Comparison of ENCODE assay signal across 9 cellular contexts in the genomic region with DNA sequence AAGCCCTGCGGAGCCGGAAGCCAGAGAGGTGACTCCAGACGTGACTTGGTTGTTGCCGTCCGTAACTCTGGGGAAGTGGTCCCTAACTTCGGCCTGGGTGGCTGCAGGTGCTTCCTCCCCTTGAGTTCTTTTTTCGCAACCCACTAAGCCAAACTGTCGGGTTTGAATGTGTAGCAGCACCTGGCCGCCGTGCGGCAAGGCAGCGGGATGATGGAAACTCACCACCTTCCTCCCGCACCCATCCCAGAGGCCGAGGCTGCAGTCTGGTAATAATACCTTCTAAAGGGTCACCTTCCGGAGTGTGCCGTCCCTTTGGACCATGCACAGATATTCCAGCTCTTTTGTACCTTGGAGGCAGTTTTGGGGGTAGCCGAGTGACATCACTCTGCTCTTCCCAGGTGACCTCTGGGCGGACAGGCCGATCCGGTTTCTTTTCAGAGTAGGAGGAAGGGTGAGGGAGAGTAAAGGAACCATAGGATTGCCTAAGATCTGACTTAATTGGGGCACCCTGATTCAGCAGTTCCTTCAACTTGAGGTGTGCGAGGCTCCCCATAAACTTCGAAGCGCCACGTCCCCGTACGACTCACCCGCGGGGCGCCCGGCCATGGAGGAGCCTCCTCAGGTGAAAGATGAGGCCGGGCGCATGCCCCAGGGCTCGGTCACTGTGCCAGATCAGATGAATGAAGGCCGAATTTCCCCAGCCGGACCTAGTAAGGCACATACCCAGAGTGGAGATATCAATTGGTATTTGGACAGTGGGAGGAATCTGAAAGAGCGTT. TPM values are rescaled to one million over a fixed set of nuclear protein-coding genes. Genes with fewer than 3 reads are reported as not detected.
DNase-seq lines count a peak whose midpoint lies in the region; FAIRE-seq and TF ChIP-seq lines count a peak whose summit lies in the region.
"Had no signal": no experiment of that assay in that cellular context is flagged by ENCODE, and none has a peak within 500 bp of the region (broad histone marks: within the 10 kb centered on the region; RNA-seq: fewer than 3 reads in every experiment).

No MANE protein-coding gene starts in this region.

- H3K27ac ChIP-seq in angular gyrus (ENCODE audit: low read depth, low read length) (peak overlapping the region; percentile 57), keratinocyte (ENCODE audit: control insufficient read depth, insufficient read depth, low read length) (peak overlapping the region; percentile 98)
- H3K27ac ChIP-seq in CD4-positive, alpha-beta memory T cell (ENCODE audit: low read depth, low read length), result no peak overlapping the region

- no peaks in the 10 kb centered on the region for H4K20me1 ChIP-seq in keratinocyte (ENCODE audit: control insufficient read depth, extremely low read depth, insufficient read depth, low read length)

- dilution Hi-C loops in keratinocyte (cut with MboI; ENCODE audit: extremely low pct_ligation_motif_present, low sequenced_read_pairs), result no loop called here

- H3K36me3 Mint-ChIP-seq in CD4-positive, alpha-beta memory T cell, result no peaks in the 10 kb centered on the region
- H3K36me3 Mint-ChIP-seq: memory B cell had no signal

- DNase-seq in GM12892 (ENCODE audit: insufficient read length) (peak; percentile 36), HFF-Myc (ENCODE audit: extremely low read depth, low read depth) (no peak), keratinocyte (ENCODE audit: low read depth, low spot score) (no peak), urothelium cell line (ENCODE audit: low spot score) (peak; percentile 17), NCI-H446 (lab: John Stamatoyannopoulos, UW) (no peak), T1000 (lab: John Stamatoyannopoulos, UW) (no peak)
- no peak for DNase-seq in CD4-positive, alpha-beta memory T cell

- peaks cover 0 to 3% (median under 1%) of the 10 kb centered on the region in 8 donors for H3K9me3 Mint-ChIP-seq in CD4-positive, alpha-beta memory T cell

- POLR2A ChIA-PET in CD4-positive, alpha-beta memory T cell (lab: Charles Lee; ENCODE audit: partially characterized antibody), result no interaction called here

- peak; percentile 36 for FAIRE-seq in GM12892 (lab: Jason Lieb, UNC)
- no peak for FAIRE-seq in keratinocyte (lab: Jason Lieb, UNC)
- no peak for FAIRE-seq in urothelium cell line (lab: Jason Lieb, UNC)

- H3K27ac Mint-ChIP-seq in CD4-positive, alpha-beta memory T cell, result no peak overlapping the region
- H3K27ac Mint-ChIP-seq: memory B cell had no signal

- no peaks in the 10 kb centered on the region for H3K9me3 ChIP-seq in keratinocyte (ENCODE audit: control insufficient read depth, low read depth, low read length)
- H3K9me3 ChIP-seq in CD4-positive, alpha-beta memory T cell (ENCODE audit: control insufficient read depth in 1 of 2, low read length in 2 of 2), result no peaks in the 10 kb centered on the region

- peak overlapping the region in 3 of 8 donors; percentile 25 to 34 (median 30) for H3K4me3 Mint-ChIP-seq in CD4-positive, alpha-beta memory T cell
- H3K4me3 Mint-ChIP-seq: memory B cell had no signal

- intact Hi-C loops in CD4-positive, alpha-beta memory T cell (cut with micrococcal nuclease), result no loop called here

- H3K9ac ChIP-seq in keratinocyte (ENCODE audit: control insufficient read depth, extremely low read depth, insufficient read depth, low read length), result peak overlapping the region; percentile 95

- H3K27me3 Mint-ChIP-seq in CD4-positive, alpha-beta memory T cell, result peaks cover 34 to 42% of the 10 kb centered on the region in 2 donors

- H3K4me3 ChIP-seq in HFF-Myc (replicated peaks; ENCODE audit: low read depth, low read length), result peak overlapping the region; percentile 68
- H3K4me3 ChIP-seq in keratinocyte (ENCODE audit: control insufficient read depth in 2 of 3, extremely low read depth in 1 of 3, insufficient read depth in 2 of 3, low read depth in 1 of 3, low read length in 3 of 3), result peak overlapping the region; percentile 78 to 98 (median 91)
- no peak overlapping the region for H3K4me3 ChIP-seq in CD4-positive, alpha-beta memory T cell (ENCODE audit: low read length in 2 of 2)

- peaks cover 11% of the 10 kb centered on the region for H3K4me1 ChIP-seq in keratinocyte (ENCODE audit: control insufficient read depth, extremely low read depth, insufficient read depth, low read length)
- H3K4me1 ChIP-seq in CD4-positive, alpha-beta memory T cell (ENCODE audit: insufficient read depth, low read length), result no peaks in the 10 kb centered on the region

- no peak for TF ChIP-seq CTCF in HFF-Myc (IDR thresholded peaks at IDR 0.05; ENCODE audit: low read depth, low read length, missing control alignments)
- no peak for TF ChIP-seq CTCF in keratinocyte (optimal IDR thresholded peaks at IDR 0.05 in 1 of 3, IDR thresholded peaks at IDR 0.05 in 1 of 3, conservative IDR thresholded peaks at IDR 0.05 in 1 of 3; ENCODE audit: extremely low read depth in 1 of 3, insufficient read depth in 2 of 3, low read length in 3 of 3)

- CTCF ChIA-PET in CD4-positive, alpha-beta memory T cell (lab: Charles Lee; ENCODE audit: partially characterized antibody), result no interaction called here

- TF ChIP-seq POLR2A in GM12892 (IDR thresholded peaks at IDR 0.05; ENCODE audit: low read depth, low read length), result no peak

- H2AFZ ChIP-seq in keratinocyte (ENCODE audit: control insufficient read depth, low read length), result peak overlapping the region; percentile 54

- H3K4me1 Mint-ChIP-seq in CD4-positive, alpha-beta memory T cell, result peaks cover 0 to 17% (median 4%) of the 10 kb centered on the region in 4 donors

- peaks cover 5 to 13% of the 10 kb centered on the region in 2 experiments for H3K36me3 ChIP-seq in keratinocyte (ENCODE audit: control insufficient read depth in 2 of 2, extremely low read depth in 1 of 2, insufficient read depth in 2 of 2, low read length in 2 of 2)
- no peaks in the 10 kb centered on the region for H3K36me3 ChIP-seq in CD4-positive, alpha-beta memory T cell (ENCODE audit: insufficient read depth, low read length)

- peaks cover 2% of the 10 kb centered on the region for H3K9me1 ChIP-seq in keratinocyte (ENCODE audit: control insufficient read depth, extremely low read depth, insufficient read depth, low read length)

- peaks cover 44% of the 10 kb centered on the region for H3K79me2 ChIP-seq in keratinocyte (ENCODE audit: control insufficient read depth, insufficient read depth, low read length)

- no peaks in the 10 kb centered on the region for H3K27me3 ChIP-seq in keratinocyte (ENCODE audit: control insufficient read depth, extremely low read depth, insufficient read depth, low read length)
- H3K27me3 ChIP-seq in CD4-positive, alpha-beta memory T cell (ENCODE audit: insufficient read depth, low read length), result peaks cover 4% of the 10 kb centered on the region

- H3K4me2 ChIP-seq in keratinocyte (ENCODE audit: control insufficient read depth, extremely low read depth, insufficient read depth, low read depth, low read length), result peak overlapping the region; percentile 98

RNA-seq across cellular contexts. Expression of a gene that starts 1.0 kb away (rescaled TPM):
- polyA plus RNA-seq in GM12892 (2012; ENCODE audit: missing spikeins), result 3.2 TPM
- polyA plus RNA-seq in keratinocyte, result 14.0 to 17.5 TPM (median 17.3 TPM) in 3 replicates
- polyA plus RNA-seq in keratinocyte (2011; ENCODE audit: low read depth), result 17.5 TPM
- polyA plus RNA-seq in keratinocyte (2011; cell fraction: cytosol; rRNA removed), result 10.4 and 15.3 TPM in 2 replicates
- polyA plus RNA-seq in keratinocyte (2011; cell fraction: nucleus; rRNA removed), result 23.6 and 28.3 TPM in 2 replicates
- 11.5 and 43.7 TPM in 2 replicates for polyA plus RNA-seq in keratinocyte (2012; ENCODE audit: low replicate concordance)
- 26.4 to 41.8 TPM (median 35.9 TPM) in 3 replicates for polyA minus RNA-seq in keratinocyte
- polyA minus RNA-seq in keratinocyte (2011; cell fraction: cytosol; rRNA and poly(A)+ RNA removed), result 31.1 TPM
- polyA minus RNA-seq in keratinocyte (2011; cell fraction: nucleus; rRNA and poly(A)+ RNA removed), result 16.2 and 21.3 TPM in 2 replicates
- not detected for total RNA-seq in CD4-positive, alpha-beta memory T cell
- not detected for polyA plus RNA-seq in CD4-positive, alpha-beta memory T cell

Comparison
In these comparisons a context has a peak if more than half of its experiments do, and no peak if none do; other contexts are left out.
1. DNase-seq: peak in GM12892 (single experiment) and urothelium cell line (single experiment); none in HFF-Myc (single experiment), keratinocyte (single experiment), NCI-H446 (0 of 2), T1000 (single experiment) and CD4-positive, alpha-beta memory T cell (0 of 5).
2. H3K4me3 ChIP-seq: peak in HFF-Myc (single experiment) and keratinocyte (3 of 3); none in CD4-positive, alpha-beta memory T cell (0 of 2).
3. RNA of a gene that starts 1.0 kb away (polyA plus RNA-seq): 10.4 to 43.7 TPM in keratinocyte; not detected in CD4-positive, alpha-beta memory T cell; every median in the first group is over 10 times any median in the second.